ENCODE assay signal across 16 cellular contexts in genomic region chr17:50620848-50621247, GRCh38. TPM values are rescaled to one million over a fixed set of nuclear protein-coding genes. Genes with fewer than 3 reads are reported as not detected.
DNase-seq lines count a peak whose midpoint lies in the region; ATAC-seq and TF ChIP-seq lines count a peak whose summit lies in the region.
"Had no signal": no experiment of that assay in that cellular context is flagged by ENCODE, and none has a peak within 500 bp of the region (broad histone marks: within the 10 kb centered on the region; RNA-seq: fewer than 3 reads in every experiment).

No MANE protein-coding gene starts in this region.

- CTCF ChIA-PET in CD4-positive, alpha-beta T cell (lab: Charles Lee) = no interaction called here

- H3K36me3 Mint-ChIP-seq in progenitor cell of endocrine pancreas (ENCODE audit: insufficient read depth) = no peaks in the 10 kb centered on the region
- H3K36me3 Mint-ChIP-seq in CD4-positive, alpha-beta T cell (ENCODE audit: low read depth) = no peaks in the 10 kb centered on the region
- H3K36me3 Mint-ChIP-seq: memory B cell had no signal

- H3K4me1 Mint-ChIP-seq in progenitor cell of endocrine pancreas (ENCODE audit: low read depth) = peaks cover 4% of the 10 kb centered on the region
- no peaks in the 10 kb centered on the region for H3K4me1 Mint-ChIP-seq in CD4-positive, alpha-beta T cell (ENCODE audit: low read depth)
- H3K4me1 Mint-ChIP-seq: central memory CD8-positive, alpha-beta T cell had no signal

- POLR2A ChIA-PET in CD4-positive, alpha-beta T cell (lab: Charles Lee) = no interaction called here

- DNase-seq in NCI-H82 (lab: John Stamatoyannopoulos, UW) (peak; percentile 46), NCI-H82 treated with DMSO at 0.1 percent for 48 hours (lab: John Stamatoyannopoulos, UW; ENCODE audit: unreplicated experiment) (no peak), NCI-H345 (lab: John Stamatoyannopoulos, UW) (peak; percentile 52), ecto neural progenitor cell (ENCODE audit: low spot score) (peak; percentile 78), progenitor cell of endocrine pancreas (ENCODE audit: low spot score, unreplicated experiment) (no peak), kidney glomerular epithelial cell (lab: John Stamatoyannopoulos, UW) (no peak), NCI-H510A treated with DMSO at 0.1 percent for 48 hours (lab: John Stamatoyannopoulos, UW) (no peak)
- no peak for DNase-seq in CD4-positive, alpha-beta T cell
- DNase-seq: ACHN; activated CD8-positive, alpha-beta T cell treated with anti-CD3 and anti-CD28 coated beads, Interleukin-2, amount 10 ng/mL, durations not matched to agents 7 days and 5 days; activated naive CD4-positive, alpha-beta T cell treated with Interleukin-2 at 50 U/mL for 16 hours; NCI-H524 treated with DMSO at 0.1 percent for 48 hours had no signal

- H3K9me3 ChIP-seq in CD4-positive, alpha-beta T cell (ENCODE audit: control insufficient read depth, low read length) = no peaks in the 10 kb centered on the region

- H3K27ac ChIP-seq in CD4-positive, alpha-beta T cell (ENCODE audit: low read depth, low read length) = no peak overlapping the region

- H3K27me3 ChIP-seq in CD4-positive, alpha-beta T cell (ENCODE audit: control insufficient read depth, insufficient read depth, low read length) = peaks cover under 1% of the 10 kb centered on the region

- H3K27me3 Mint-ChIP-seq in progenitor cell of endocrine pancreas = peaks cover 36% of the 10 kb centered on the region
- H3K27me3 Mint-ChIP-seq in CD4-positive, alpha-beta T cell = peaks cover 17% of the 10 kb centered on the region

- TF ChIP-seq CTCF in progenitor cell of endocrine pancreas (IDR thresholded peaks at IDR 0.05; ENCODE audit: unreplicated experiment) = peak; percentile 32
- no peak for TF ChIP-seq CTCF in CD4-positive, alpha-beta T cell (IDR thresholded peaks at IDR 0.05)

- H3K9me3 Mint-ChIP-seq in progenitor cell of endocrine pancreas (ENCODE audit: low read depth) = no peaks in the 10 kb centered on the region
- no peaks in the 10 kb centered on the region for H3K9me3 Mint-ChIP-seq in CD4-positive, alpha-beta T cell
- H3K9me3 Mint-ChIP-seq: central memory CD8-positive, alpha-beta T cell; memory B cell had no signal

- H3K4me3 Mint-ChIP-seq in progenitor cell of endocrine pancreas (ENCODE audit: low read depth) = no peak overlapping the region
- H3K4me3 Mint-ChIP-seq in CD4-positive, alpha-beta T cell = no peak overlapping the region
- H3K4me3 Mint-ChIP-seq: activated CD8-positive, alpha-beta T cell treated with anti-CD3 and anti-CD28 coated beads, Interleukin-2, amount 10 ng/mL, durations not matched to agents 7 days and 5 days; central memory CD8-positive, alpha-beta T cell; memory B cell had no signal

- intact Hi-C loops in CD4-positive, alpha-beta T cell (cut with DNase I, micrococcal nuclease) = no loop called here

- H3K27ac Mint-ChIP-seq in progenitor cell of endocrine pancreas = no peak overlapping the region
- H3K27ac Mint-ChIP-seq in CD4-positive, alpha-beta T cell = no peak overlapping the region
- H3K27ac Mint-ChIP-seq: activated CD8-positive, alpha-beta T cell treated with anti-CD3 and anti-CD28 coated beads, Interleukin-2, amount 10 ng/mL, durations not matched to agents 7 days and 5 days; memory B cell had no signal

- no peak for ATAC-seq in CD4-positive, alpha-beta T cell (ENCODE audit: poor library complexity)
- ATAC-seq: activated CD8-positive, alpha-beta T cell treated with anti-CD3 and anti-CD28 coated beads, Interleukin-2, amount 10 ng/mL, durations not matched to agents 7 days and 5 days; esophagus mucosa; GM12878 had no signal

RNA-seq across cellular contexts. Expression of gene ABCC3, which starts 13.8 kb away (rescaled TPM):
- 1.6 and 2.3 TPM in 2 replicates for total RNA-seq in progenitor cell of endocrine pancreas
- total RNA-seq in CD4-positive, alpha-beta T cell = under 1 TPM in 1 of 2 experiments, not detected in 1; 0.19 TPM
- total RNA-seq: activated CD8-positive, alpha-beta T cell treated with anti-CD3 and anti-CD28 coated beads, Interleukin-2, amount 10 ng/mL, durations not matched to agents 7 days and 5 days had no signal

Comparison
In these comparisons a context has a peak if more than half of its experiments do, and no peak if none do; other contexts are left out.
1. DNase-seq: peak in NCI-H82 (single experiment), NCI-H345 (single experiment) and ecto neural progenitor cell (single experiment); none in NCI-H82 treated with DMSO at 0.1 percent for 48 hours (single experiment), progenitor cell of endocrine pancreas (single experiment), CD4-positive, alpha-beta T cell (0 of 10), kidney glomerular epithelial cell (single experiment) and NCI-H510A treated with DMSO at 0.1 percent for 48 hours (single experiment).